ENCODE assay signal across 8 cellular contexts in the genomic region with DNA sequence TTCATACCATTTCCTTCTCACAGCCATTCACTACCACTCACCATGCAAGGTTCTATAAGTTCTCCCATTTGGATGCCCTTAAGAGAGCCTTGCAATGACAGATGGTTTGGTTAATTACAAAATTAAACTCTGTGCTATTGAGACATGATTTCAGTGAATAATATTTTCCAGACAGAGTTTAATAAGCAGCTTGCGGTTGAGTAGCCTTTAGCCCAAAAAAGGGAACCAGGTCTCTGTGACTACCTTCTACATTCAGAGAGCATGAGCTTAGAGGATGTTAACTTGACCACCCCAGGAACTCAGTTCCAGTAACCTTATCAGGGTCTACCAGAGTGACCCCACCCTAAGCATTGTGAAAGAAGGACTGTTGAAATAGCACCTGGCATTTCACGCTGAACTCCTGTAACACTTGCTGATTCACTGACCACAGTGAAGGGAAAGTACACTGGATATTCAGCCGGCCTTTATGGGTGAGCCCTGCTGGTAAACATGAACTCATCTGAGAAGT.
DNase-seq lines count a peak whose midpoint lies in the region; ATAC-seq and TF ChIP-seq lines count a peak whose summit lies in the region.

No MANE protein-coding gene starts in this region.

- in situ Hi-C loops in Panc1 (cut with HindIII; ENCODE audit: low pct_unique_long_range_greater_than_20kb, low sequenced_read_pairs), result no loop called here

- POLR2A ChIA-PET in Panc1 (lab: Charles Lee), result no interaction called here

- no TSS peak for BruUV-seq in Panc1 (replicated peaks; lab: Mats Ljungman, UMichigan)

- H3K27me3 ChIP-seq in right cardiac atrium (ENCODE audit: control insufficient read depth, insufficient read depth), result no peaks in the 10 kb centered on the region
- H3K27me3 ChIP-seq in Panc1 (ENCODE audit: control insufficient read depth, insufficient read depth, low read length), result no peaks in the 10 kb centered on the region

- DNase-seq in right cardiac atrium, result no peak
- DNase-seq in cardiac septum (ENCODE audit: low spot score), result no peak
- DNase-seq in Panc1 (ENCODE audit: low read depth, low spot score), result peak; percentile 18
- DNase-seq in kidney tubule cell (ENCODE audit: low spot score), result peak; percentile 65
- DNase-seq in SHP77 treated with DMSO at 0.1 percent for 48 hours (lab: John Stamatoyannopoulos, UW), result no peak
- no peak for DNase-seq in occipital lobe (lab: John Stamatoyannopoulos, UW)
- DNase-seq in DMS153 treated with DMSO at 0.1 percent for 48 hours (lab: John Stamatoyannopoulos, UW; ENCODE audit: unreplicated experiment), result no peak

- H3K27ac ChIP-seq in right cardiac atrium (ENCODE audit: low read length) (no peak overlapping the region), Panc1 (ENCODE audit: low read length) (no peak overlapping the region)

- H3K36me3 ChIP-seq in Panc1 (ENCODE audit: control insufficient read depth, insufficient read depth, low read length), result no peaks in the 10 kb centered on the region

- TF ChIP-seq CTCF in Panc1 (IDR thresholded peaks at IDR 0.05), result no peak

- H3K4me3 ChIP-seq in right cardiac atrium (ENCODE audit: low read length) (no peak overlapping the region), Panc1 (ENCODE audit: low read depth in 2 of 2, low read length in 2 of 2) (no peak overlapping the region)

- CTCF ChIA-PET in Panc1 (lab: Charles Lee), result no interaction called here

- peak; percentile 48 to 61 for ATAC-seq in right cardiac atrium
- peak; percentile 89 for ATAC-seq in HG03060 (IDR thresholded peaks at IDR 0.05; ENCODE audit: low read depth, unreplicated experiment)
- no peak for ATAC-seq in Panc1

- H3K9me3 ChIP-seq in right cardiac atrium (ENCODE audit: control insufficient read depth, low read length), result no peaks in the 10 kb centered on the region
- no peaks in the 10 kb centered on the region for H3K9me3 ChIP-seq in Panc1 (ENCODE audit: control insufficient read depth, insufficient read depth, low read depth, low read length)

- intact Hi-C loops in right cardiac atrium (cut with DNase I), result no loop called here
- intact Hi-C loops in cardiac septum (cut with DNase I), result no loop called here
- intact Hi-C loops in Panc1 (cut with micrococcal nuclease; ENCODE audit: unreplicated experiment), result no loop called here

- WGBS in right cardiac atrium, result 73% methylated on average over 3 of the region's 3 CpGs

- H3K4me1 ChIP-seq in right cardiac atrium (ENCODE audit: control insufficient read depth, insufficient read depth, low read length) (no peaks in the 10 kb centered on the region), Panc1 (ENCODE audit: control insufficient read depth, insufficient read depth, low read length) (no peaks in the 10 kb centered on the region)

Comparison
In these comparisons a context has a peak if more than half of its experiments do, and no peak if none do; other contexts are left out.
1. DNase-seq: peak in Panc1 (single experiment) and kidney tubule cell (single experiment); none in right cardiac atrium (0 of 3), cardiac septum (single experiment), SHP77 treated with DMSO at 0.1 percent for 48 hours (single experiment), occipital lobe (single experiment) and DMS153 treated with DMSO at 0.1 percent for 48 hours (single experiment).